ENCODE assay signal across 8 cellular contexts in genomic region chr5:98769006-98769255, GRCh38. TPM values are rescaled to one million over a fixed set of nuclear protein-coding genes. Genes with fewer than 3 reads are reported as not detected.
DNase-seq lines count a peak whose midpoint lies in the region; ATAC-seq and TF ChIP-seq lines count a peak whose summit lies in the region.

No MANE protein-coding gene starts in this region.

- no peaks in the 10 kb centered on the region for H3K4me1 ChIP-seq in parathyroid adenoma

- no peaks in the 10 kb centered on the region for H3K27me3 ChIP-seq in parathyroid adenoma (ENCODE audit: control insufficient read depth, insufficient read depth, low read length)

- no peaks in the 10 kb centered on the region for H3K36me3 ChIP-seq in parathyroid adenoma (ENCODE audit: control insufficient read depth, insufficient read depth, low read length)

- H3K4me3 Mint-ChIP-seq in glutamatergic neuron (ENCODE audit: unreplicated experiment): peak overlapping the region; percentile 98

- H3K79me2 ChIP-seq in parathyroid adenoma: no peaks in the 10 kb centered on the region

- H3K9me3 ChIP-seq in parathyroid adenoma (ENCODE audit: control insufficient read depth, low read length): no peaks in the 10 kb centered on the region

- no peak for ATAC-seq in GM21390 (IDR thresholded peaks at IDR 0.05; ENCODE audit: unreplicated experiment)

- DNase-seq in activated effector memory CD4-positive, alpha-beta T cell treated with anti-CD3 and anti-CD28 coated beads, Interleukin-2, amount 50 U/mL, for 16 hours: peak; percentile 80
- no peak for DNase-seq in activated effector memory CD4-positive, alpha-beta T cell treated with Interleukin-2 at 50 U/mL for 16 hours
- DNase-seq in activated T-helper 9 cell treated with anti-CD3 and anti-CD28 coated beads, Interleukin-2, amount 50 U/mL, for 16 hours (ENCODE audit: low read depth): peak; percentile 31
- DNase-seq in glutamatergic neuron: peak; percentile 86
- DNase-seq in superior temporal gyrus (ENCODE audit: extremely low spot score): no peak
- no peak for DNase-seq in NCI-H69 (lab: John Stamatoyannopoulos, UW)

- no peak overlapping the region for H3K27ac Mint-ChIP-seq in glutamatergic neuron (ENCODE audit: unreplicated experiment)

- peaks cover 10% of the 10 kb centered on the region for H3K4me1 Mint-ChIP-seq in glutamatergic neuron (ENCODE audit: low read depth, unreplicated experiment)

- peaks cover 16% of the 10 kb centered on the region for H3K27me3 Mint-ChIP-seq in glutamatergic neuron (ENCODE audit: unreplicated experiment)

- peak overlapping the region; percentile 64 for H3K4me3 ChIP-seq in parathyroid adenoma (ENCODE audit: low read depth, low read length)

- H3K9ac ChIP-seq in parathyroid adenoma: no peak overlapping the region

- no peak overlapping the region for H3K27ac ChIP-seq in parathyroid adenoma

- H2AFZ ChIP-seq in parathyroid adenoma: peak overlapping the region; percentile 88

- H3K9me3 Mint-ChIP-seq in glutamatergic neuron (ENCODE audit: unreplicated experiment): peaks cover 31% of the 10 kb centered on the region

- no peak for TF ChIP-seq CTCF in glutamatergic neuron (IDR thresholded peaks at IDR 0.05; ENCODE audit: partially characterized antibody, unreplicated experiment)
- TF ChIP-seq CTCF in parathyroid adenoma (IDR thresholded peaks at IDR 0.05): peak; percentile 61

- H3K36me3 Mint-ChIP-seq in glutamatergic neuron (ENCODE audit: unreplicated experiment): no peaks in the 10 kb centered on the region

- H3K4me2 ChIP-seq in parathyroid adenoma (ENCODE audit: low read length): peak overlapping the region; percentile 89

RNA-seq across cellular contexts. Expression of gene RGMB, which starts 4.5 kb away (rescaled TPM):
- total RNA-seq in glutamatergic neuron (ENCODE audit: unreplicated experiment): 95.9 TPM

Comparison
In these comparisons a context has a peak if more than half of its experiments do, and no peak if none do; other contexts are left out.
1. DNase-seq: peak in activated effector memory CD4-positive, alpha-beta T cell treated with anti-CD3 and anti-CD28 coated beads, Interleukin-2, amount 50 U/mL, for 16 hours (single experiment), activated T-helper 9 cell treated with anti-CD3 and anti-CD28 coated beads, Interleukin-2, amount 50 U/mL, for 16 hours (single experiment) and glutamatergic neuron (single experiment); none in activated effector memory CD4-positive, alpha-beta T cell treated with Interleukin-2 at 50 U/mL for 16 hours (single experiment), superior temporal gyrus (single experiment) and NCI-H69 (single experiment).